In genomic region chr14:106268013-106268727, GRCh38 we compare ENCODE assay signal across 8 cellular contexts.
DNase-seq lines count a peak whose midpoint lies in the region; FAIRE-seq and TF ChIP-seq lines count a peak whose summit lies in the region.

No MANE protein-coding gene starts in this region.

- DNase-seq in D721Med (ENCODE audit: insufficient read length, low spot score): no peak
- DNase-seq in NCI-H526 (lab: John Stamatoyannopoulos, UW): peak; percentile 24 to 76
- DNase-seq in activated T-cell treated with anti-CD3 and anti-CD28 coated beads for 24 hours (ENCODE audit: low read depth): peak; percentile 82
- peak; percentile 35 to 83 (median 72) for DNase-seq in stimulated activated CD4-positive, alpha-beta T cell treated with anti-CD3 and anti-CD28 coated beads, Interleukin-1b, Interleukin-23, amount 100 ng/mL, for 24 hours (ENCODE audit: low read depth in 4 of 4, low spot score in 1 of 4)
- DNase-seq in pons (ENCODE audit: low spot score): no peak
- DNase-seq in NCI-H345 (lab: John Stamatoyannopoulos, UW): no peak
- DNase-seq in iPS-NIHi11 (ENCODE audit: low spot score): no peak
- DNase-seq in nucleus accumbens (lab: John Stamatoyannopoulos, UW): no peak

- peak; percentile 20 for TF ChIP-seq CTCF in D721Med (IDR thresholded peaks at IDR 0.05; ENCODE audit: insufficient read depth, missing control alignments)

- no peak for FAIRE-seq in D721Med (lab: Jason Lieb, UNC)

Comparison
In these comparisons a context has a peak if more than half of its experiments do, and no peak if none do; other contexts are left out.
1. DNase-seq: peak in NCI-H526 (2 of 2), activated T-cell treated with anti-CD3 and anti-CD28 coated beads for 24 hours (single experiment) and stimulated activated CD4-positive, alpha-beta T cell treated with anti-CD3 and anti-CD28 coated beads, Interleukin-1b, Interleukin-23, amount 100 ng/mL, for 24 hours (4 of 4); none in D721Med (single experiment), pons (single experiment), NCI-H345 (single experiment), iPS-NIHi11 (single experiment) and nucleus accumbens (0 of 56).